ENCODE assay signal across 10 cellular contexts in the genomic region with DNA sequence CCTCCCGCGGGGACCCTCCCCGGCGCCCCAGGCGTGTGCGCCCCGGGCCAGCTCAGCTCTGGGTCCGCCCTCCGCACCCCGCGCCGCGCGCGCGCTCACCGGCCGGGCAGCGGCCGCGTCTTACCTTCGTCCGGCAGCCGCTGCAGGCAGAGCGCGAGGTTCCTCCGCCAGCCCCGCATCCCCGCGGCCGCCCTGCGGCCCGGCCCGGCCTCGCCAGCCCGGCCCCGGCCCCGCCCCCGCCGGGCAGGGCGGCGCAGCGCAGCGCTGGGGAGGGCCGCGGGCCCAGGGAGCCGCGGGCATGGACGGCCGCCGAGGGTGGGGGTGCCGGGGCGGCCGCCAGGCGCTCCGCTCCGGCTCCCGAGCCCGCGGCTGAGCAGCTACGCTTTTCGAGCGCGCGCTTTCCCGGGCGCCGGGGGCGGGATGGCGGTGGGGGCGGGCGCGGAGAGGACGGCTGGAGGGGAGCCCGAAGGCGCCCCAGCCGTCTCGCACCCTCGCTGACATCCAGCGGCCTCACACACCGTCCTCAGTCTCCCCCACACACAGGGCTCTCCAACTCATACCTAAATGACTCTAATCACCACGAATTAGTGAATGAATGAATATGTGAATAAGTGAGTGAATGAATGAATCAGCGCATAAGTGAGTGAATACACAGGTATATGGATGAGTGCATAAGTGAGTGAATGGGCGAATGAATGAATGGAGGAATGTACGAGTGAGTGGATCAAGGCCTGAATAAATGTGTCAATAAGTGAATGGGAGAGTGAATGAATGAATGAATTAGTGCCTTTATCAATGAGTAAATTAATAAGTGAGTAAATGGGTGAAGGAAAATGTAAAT. TPM values are rescaled to one million over a fixed set of nuclear protein-coding genes. Genes with fewer than 3 reads are reported as not detected.
DNase-seq lines count a peak whose midpoint lies in the region; ATAC-seq, FAIRE-seq and TF ChIP-seq lines count a peak whose summit lies in the region.
"Had no signal": no experiment of that assay in that cellular context is flagged by ENCODE, and none has a peak within 500 bp of the region (broad histone marks: within the 10 kb centered on the region; RNA-seq: fewer than 3 reads in every experiment).

No MANE protein-coding gene starts in this region.

- H3K9ac ChIP-seq in NT2/D1 (ENCODE audit: insufficient read length, low read depth) = peak overlapping the region; percentile 87

- no peak for FAIRE-seq in pancreas (lab: Jason Lieb, UNC)

- peaks cover 5% of the 10 kb centered on the region for H3K9me3 Mint-ChIP-seq in Calu3 (ENCODE audit: low read depth, unreplicated experiment)

- TF ChIP-seq CTCF in Calu3 (IDR thresholded peaks at IDR 0.05; ENCODE audit: unreplicated experiment) (no peak), pancreas (IDR thresholded peaks at IDR 0.05) (no peak), adrenal gland (IDR thresholded peaks at IDR 0.05) (no peak), lower leg skin (IDR thresholded peaks at IDR 0.05) (no peak)

- TF ChIP-seq POLR2A in adrenal gland (IDR thresholded peaks at IDR 0.05) (no peak), lower leg skin (IDR thresholded peaks at IDR 0.05) (no peak)

- no peak overlapping the region for H3K27ac Mint-ChIP-seq in Calu3 (ENCODE audit: unreplicated experiment)

- intact Hi-C loops in Calu3 (cut with micrococcal nuclease; ENCODE audit: unreplicated experiment) = no loop called here
- intact Hi-C loops in left ventricle myocardium superior (cut with micrococcal nuclease) = no loop called here
- intact Hi-C loops in pancreas (cut with DNase I) = no loop called here
- intact Hi-C loops in adrenal gland (cut with DNase I) = no loop called here
- intact Hi-C loops in lower leg skin (cut with DNase I; ENCODE audit: low total_unique reads) = no loop called here

- no peaks in the 10 kb centered on the region for H3K36me3 Mint-ChIP-seq in Calu3 (ENCODE audit: insufficient read depth, unreplicated experiment)

- H3K27ac ChIP-seq in pancreas (no peak overlapping the region), adrenal gland (no peak overlapping the region)

- WGBS in pancreas, 2 donors = 5 to 7% methylated on average over 62 to 85 of the region's 85 CpGs
- WGBS in adrenal gland, 4 donors = 5 to 31% (median 17%) methylated on average over 8 to 85 of the region's 85 CpGs
- 10% methylated on average over 23 to 26 of the region's 85 CpGs for WGBS in lower leg skin, 2 donors

- BruUV-seq in Calu3 (replicated peaks; lab: Mats Ljungman, UMichigan) = no TSS peak

- CTCF ChIA-PET in Calu3 (lab: Charles Lee) = interaction anchor here (0.6 kb wide), 1 partner anchor 36 kb away, joined by 5 read pairs; no protein-coding TSS in a partner anchor

- H3K4me1 Mint-ChIP-seq in Calu3 (ENCODE audit: low read depth, unreplicated experiment) = peaks cover 10% of the 10 kb centered on the region

- peak overlapping the region; percentile 64 for H3K4me3 ChIP-seq in NT2/D1 (ENCODE audit: insufficient read length, low read depth)
- peak overlapping the region in 3 of 4 donors; percentile 12 to 56 (median 39) for H3K4me3 ChIP-seq in pancreas
- H3K4me3 ChIP-seq in adrenal gland = peak overlapping the region in 1 of 4 donors; percentile 40
- no peak overlapping the region for H3K4me3 ChIP-seq in lower leg skin (ENCODE audit: low read depth, poor library complexity, severe bottlenecking)

- H3K4me1 ChIP-seq in NT2/D1 (ENCODE audit: insufficient read depth, insufficient read length) = peaks cover 20% of the 10 kb centered on the region
- peaks cover 0 to 4% (median 4%) of the 10 kb centered on the region in 3 donors for H3K4me1 ChIP-seq in pancreas
- peaks cover 0 to 5% of the 10 kb centered on the region in 2 donors for H3K4me1 ChIP-seq in adrenal gland (replicated peaks in 1 of 2)

- DNase-seq in Calu3 (peak; percentile 6), NT2/D1 (ENCODE audit: low read depth, low spot score) (no peak), left ventricle myocardium superior (no peak), pancreas (peak in 1 of 6 donors; percentile 69), adrenal gland (no peak), lower leg skin (ENCODE audit: low spot score in 2 of 2) (no peak), NCI-H446 (lab: John Stamatoyannopoulos, UW) (no peak)
- DNase-seq: activated CD4-positive, CD25-positive, alpha-beta regulatory T cell treated with anti-CD3 and anti-CD28 coated beads, Interleukin-2, amount 50 U/mL, for 72 hours; NK-92 treated with Interleukin-12 subunit alpha and Interleukin-12 subunit beta, amount 100 ng/mL, for 24 hours had no signal

- peak; percentile 58 for ATAC-seq in left ventricle myocardium superior
- ATAC-seq in pancreas = peak; percentile 64 to 86 (median 75)
- no peak for ATAC-seq in HG03432 (IDR thresholded peaks at IDR 0.05; ENCODE audit: unreplicated experiment)

- H3K27me3 ChIP-seq in NT2/D1 (ENCODE audit: insufficient read depth, insufficient read length) = peaks cover 13% of the 10 kb centered on the region
- H3K27me3 ChIP-seq in pancreas = no peaks in the 10 kb centered on the region
- peaks cover 24% of the 10 kb centered on the region for H3K27me3 ChIP-seq in adrenal gland

- H3K4me3 Mint-ChIP-seq in Calu3 (ENCODE audit: low read depth, unreplicated experiment) = no peak overlapping the region

- peaks cover 82% of the 10 kb centered on the region for H3K27me3 Mint-ChIP-seq in Calu3 (ENCODE audit: unreplicated experiment)

- H3K9me3 ChIP-seq in NT2/D1 (ENCODE audit: insufficient read depth, low read length) (no peaks in the 10 kb centered on the region), pancreas (no peaks in the 10 kb centered on the region), adrenal gland (replicated peaks in 1 of 3) (no peaks in the 10 kb centered on the region)

- H3K36me3 ChIP-seq in NT2/D1 (ENCODE audit: insufficient read depth, insufficient read length, low read length) (no peaks in the 10 kb centered on the region), pancreas (no peaks in the 10 kb centered on the region), adrenal gland (replicated peaks in 1 of 2) (no peaks in the 10 kb centered on the region)

RNA-seq across cellular contexts. Expression of gene CCDC174, which starts 48.5 kb away (rescaled TPM):
- total RNA-seq in Calu3 (2022) (17.9 and 21.1 TPM in 2 replicates), left ventricle myocardium superior (10.7 TPM), pancreas (10 to 100 TPM in 3 of 6 donors, 1 to 10 TPM in 3; 7.2 to 13.7 (median 11.0) TPM), adrenal gland (10 to 100 TPM in 6 of 8 donors, 1 to 10 TPM in 2; 4.3 to 20.5 (median 18.3) TPM), lower leg skin (10 to 100 TPM; 16.1 to 27.7 (median 20.0) TPM)
- polyA plus RNA-seq in pancreas (10 to 100 TPM; 12.9 to 18.1 TPM), adrenal gland (10 to 100 TPM; 26.1 to 31.6 (median 31.0) TPM)
